ENCODE assay signal across 26 cellular contexts in genomic region chr17:61967729-61968128, GRCh38. TPM values are rescaled to one million over a fixed set of nuclear protein-coding genes. Genes with fewer than 3 reads are reported as not detected.
A peak's percentile ranks its signal among the peaks of the same experiment; 100 is the strongest.
DNase-seq lines count a peak whose midpoint lies in the region; ATAC-seq, FAIRE-seq and TF ChIP-seq lines count a peak whose summit lies in the region.
"Had no signal": no experiment of that assay in that cellular context is flagged by ENCODE, and none has a peak within 500 bp of the region (broad histone marks: within the 10 kb centered on the region; RNA-seq: fewer than 3 reads in every experiment).

No MANE protein-coding gene starts in this region.

- peaks cover 23% of the 10 kb centered on the region for H3K36me3 Mint-ChIP-seq in activated CD8-positive, alpha-beta T cell treated with anti-CD3 and anti-CD28 coated beads for 36 hours (ENCODE audit: low read depth)
- H3K36me3 Mint-ChIP-seq in activated CD8-positive, alpha-beta T cell treated with anti-CD3 and anti-CD28 coated beads, Interleukin-2, amount 10 ng/mL, durations not matched to agents 7 days and 5 days (ENCODE audit: low read depth), result peaks cover 38% of the 10 kb centered on the region
- H3K36me3 Mint-ChIP-seq: IgD-negative memory B cell had no signal

- no peak overlapping the region for H3K27ac ChIP-seq in mesenchymal stem cell (ENCODE audit: low read length, poor library complexity, severe bottlenecking)
- H3K27ac ChIP-seq in tibial artery, result no peak overlapping the region
- no peak overlapping the region for H3K27ac ChIP-seq in kidney (ENCODE audit: low read depth in 2 of 2, low read length in 2 of 2)
- H3K27ac ChIP-seq: 22Rv1, RWPE1 had no signal

- no peak overlapping the region for H3K4me2 ChIP-seq in mesenchymal stem cell (ENCODE audit: low read length, poor library complexity, severe bottlenecking)

- no peak overlapping the region for H2BK5ac ChIP-seq in mesenchymal stem cell (ENCODE audit: low read depth, low read length, poor library complexity, severe bottlenecking)

- whole genome bisulfite sequencing in mesenchymal stem cell, result 99% methylated on average over 2 of the region's 2 CpGs

- H2BK12ac ChIP-seq in mesenchymal stem cell (ENCODE audit: low read length in 2 of 2), result no peak overlapping the region

- H3K4me1 ChIP-seq in mesenchymal stem cell (ENCODE audit: control insufficient read depth, insufficient read depth, low read depth, low read length), result no peaks in the 10 kb centered on the region
- no peaks in the 10 kb centered on the region for H3K4me1 ChIP-seq in tibial artery
- H3K4me1 ChIP-seq in kidney (ENCODE audit: control insufficient read depth in 1 of 2, insufficient read depth in 1 of 2, low read depth in 1 of 2, low read length in 2 of 2), result no peaks in the 10 kb centered on the region

- no peaks in the 10 kb centered on the region for H3K9me3 Mint-ChIP-seq in activated CD8-positive, alpha-beta T cell treated with anti-CD3 and anti-CD28 coated beads for 36 hours
- H3K9me3 Mint-ChIP-seq in activated CD8-positive, alpha-beta T cell treated with anti-CD3 and anti-CD28 coated beads, Interleukin-2, amount 10 ng/mL, durations not matched to agents 7 days and 5 days (ENCODE audit: insufficient read depth), result no peaks in the 10 kb centered on the region
- H3K9me3 Mint-ChIP-seq: IgD-negative memory B cell had no signal

- CTCF ChIA-PET in activated CD8-positive, alpha-beta T cell treated with anti-CD3 and anti-CD28 coated beads for 36 hours (lab: Charles Lee), result no interaction called here
- CTCF ChIA-PET in activated CD8-positive, alpha-beta T cell treated with anti-CD3 and anti-CD28 coated beads, Interleukin-2, amount 10 ng/mL, durations not matched to agents 7 days and 5 days (lab: Charles Lee), result no interaction called here

- no peak overlapping the region for H2AFZ ChIP-seq in mesenchymal stem cell (ENCODE audit: low read depth, low read length)

- H3K4me1 Mint-ChIP-seq in activated CD8-positive, alpha-beta T cell treated with anti-CD3 and anti-CD28 coated beads for 36 hours (ENCODE audit: low read depth), result peaks cover 4% of the 10 kb centered on the region
- no peaks in the 10 kb centered on the region for H3K4me1 Mint-ChIP-seq in activated CD8-positive, alpha-beta T cell treated with anti-CD3 and anti-CD28 coated beads, Interleukin-2, amount 10 ng/mL, durations not matched to agents 7 days and 5 days (ENCODE audit: low read depth)

- no peak for TF ChIP-seq CTCF in activated CD8-positive, alpha-beta T cell treated with anti-CD3 and anti-CD28 coated beads for 36 hours (IDR thresholded peaks at IDR 0.05)
- no peak for TF ChIP-seq CTCF in tibial artery (IDR thresholded peaks at IDR 0.05)
- TF ChIP-seq CTCF in kidney (IDR thresholded peaks at IDR 0.05; ENCODE audit: borderline replicate concordance, extremely low read depth, insufficient read depth), result no peak

- no peak for ATAC-seq in activated CD8-positive, alpha-beta T cell treated with anti-CD3 and anti-CD28 coated beads for 36 hours
- ATAC-seq in activated CD8-positive, alpha-beta T cell treated with anti-CD3 and anti-CD28 coated beads, Interleukin-2, amount 10 ng/mL, durations not matched to agents 7 days and 5 days, result no peak
- ATAC-seq: GM12878, Panc1 had no signal

- peaks cover 31% of the 10 kb centered on the region for H3K79me1 ChIP-seq in mesenchymal stem cell (replicated peaks; ENCODE audit: low read length, poor library complexity, severe bottlenecking)

- H3K23ac ChIP-seq in mesenchymal stem cell (ENCODE audit: low read length in 2 of 2), result no peak overlapping the region

- POLR2A ChIA-PET in activated CD8-positive, alpha-beta T cell treated with anti-CD3 and anti-CD28 coated beads for 36 hours (lab: Charles Lee), result no interaction called here
- POLR2A ChIA-PET in activated CD8-positive, alpha-beta T cell treated with anti-CD3 and anti-CD28 coated beads, Interleukin-2, amount 10 ng/mL, durations not matched to agents 7 days and 5 days (lab: Charles Lee), result no interaction called here

- no peak for DNase-seq in activated CD8-positive, alpha-beta T cell treated with anti-CD3 and anti-CD28 coated beads for 36 hours
- no peak for DNase-seq in activated CD8-positive, alpha-beta T cell treated with anti-CD3 and anti-CD28 coated beads, Interleukin-2, amount 10 ng/mL, durations not matched to agents 7 days and 5 days
- DNase-seq in H54 (ENCODE audit: insufficient read length, low spot score) (no peak), amniotic epithelial cell (ENCODE audit: low read depth) (peak; percentile 34), mesenchymal stem cell (peak; percentile 52), tibial artery (no peak), kidney (no peak), NCI-H2171 (lab: John Stamatoyannopoulos, UW) (no peak)
- DNase-seq: ACHN, DMS53, GDM1, GOT3, HCEC 1CT, NCI-H1048, NCI-H1417, NCI-H1694, NCI-H2029 treated with DMSO at 0.1 percent for 48 hours, NCI-H2227 treated with DMSO at 0.1 percent for 48 hours, NCI-H526 treated with DMSO at 0.1 percent for 48 hours, SHP77 had no signal

- no peak overlapping the region for H2BK15ac ChIP-seq in mesenchymal stem cell (ENCODE audit: low read depth, poor library complexity, severe bottlenecking)

- H3K4me3 ChIP-seq in mesenchymal stem cell (ENCODE audit: insufficient read depth in 1 of 2, low read depth in 1 of 2, low read length in 2 of 2), result no peak overlapping the region
- no peak overlapping the region for H3K4me3 ChIP-seq in tibial artery
- H3K4me3 ChIP-seq in kidney (ENCODE audit: low read length in 2 of 2), result no peak overlapping the region
- H3K4me3 ChIP-seq: GM12878 had no signal

- H4K91ac ChIP-seq in mesenchymal stem cell (ENCODE audit: low read length), result no peak overlapping the region

- H3K4ac ChIP-seq in mesenchymal stem cell (ENCODE audit: low read depth in 1 of 2, low read length in 2 of 2), result no peak overlapping the region

- intact Hi-C loops in activated CD8-positive, alpha-beta T cell treated with anti-CD3 and anti-CD28 coated beads for 36 hours (cut with micrococcal nuclease), result no loop called here
- intact Hi-C loops in tibial artery (cut with DNase I; ENCODE audit: low total_unique reads) (no loop called here), kidney (cut with DNase I) (no loop called here)

- no peak overlapping the region for H3K4me3 Mint-ChIP-seq in activated CD8-positive, alpha-beta T cell treated with anti-CD3 and anti-CD28 coated beads for 36 hours
- H3K4me3 Mint-ChIP-seq in activated CD8-positive, alpha-beta T cell treated with anti-CD3 and anti-CD28 coated beads, Interleukin-2, amount 10 ng/mL, durations not matched to agents 7 days and 5 days, result no peak overlapping the region
- H3K4me3 Mint-ChIP-seq: IgD-negative memory B cell had no signal

- TF ChIP-seq POLR2A in H54 (IDR thresholded peaks at IDR 0.05; ENCODE audit: low read depth, low read length), result no peak

- no peak overlapping the region for H2BK120ac ChIP-seq in mesenchymal stem cell (ENCODE audit: low read depth, low read length)

- peak overlapping the region; percentile 14 for H3K27ac Mint-ChIP-seq in activated CD8-positive, alpha-beta T cell treated with anti-CD3 and anti-CD28 coated beads for 36 hours
- no peak overlapping the region for H3K27ac Mint-ChIP-seq in activated CD8-positive, alpha-beta T cell treated with anti-CD3 and anti-CD28 coated beads, Interleukin-2, amount 10 ng/mL, durations not matched to agents 7 days and 5 days
- H3K27ac Mint-ChIP-seq: IgD-negative memory B cell had no signal

- H2AK5ac ChIP-seq in mesenchymal stem cell (ENCODE audit: low read length, severe bottlenecking), result no peak overlapping the region

- no peaks in the 10 kb centered on the region for H3K27me3 ChIP-seq in mesenchymal stem cell (ENCODE audit: control insufficient read depth in 1 of 2, insufficient read depth in 1 of 2, low read length in 2 of 2)
- no peaks in the 10 kb centered on the region for H3K27me3 ChIP-seq in tibial artery

- no peaks in the 10 kb centered on the region for H3K9me3 ChIP-seq in mesenchymal stem cell (ENCODE audit: control insufficient read depth, low read length)
- no peaks in the 10 kb centered on the region for H3K9me3 ChIP-seq in tibial artery
- no peaks in the 10 kb centered on the region for H3K9me3 ChIP-seq in kidney (ENCODE audit: control insufficient read depth in 1 of 2, low read length in 2 of 2)

- no peak overlapping the region for H4K8ac ChIP-seq in mesenchymal stem cell (ENCODE audit: low read length)

- no peak overlapping the region for H3K18ac ChIP-seq in mesenchymal stem cell (ENCODE audit: low read depth in 1 of 2, low read length in 2 of 2)

- H3K14ac ChIP-seq in mesenchymal stem cell (ENCODE audit: low read length in 2 of 2), result no peak overlapping the region

- H3K27me3 Mint-ChIP-seq in activated CD8-positive, alpha-beta T cell treated with anti-CD3 and anti-CD28 coated beads for 36 hours, result no peaks in the 10 kb centered on the region
- no peaks in the 10 kb centered on the region for H3K27me3 Mint-ChIP-seq in activated CD8-positive, alpha-beta T cell treated with anti-CD3 and anti-CD28 coated beads, Interleukin-2, amount 10 ng/mL, durations not matched to agents 7 days and 5 days (ENCODE audit: low read depth)
- H3K27me3 Mint-ChIP-seq: IgD-negative memory B cell had no signal

- FAIRE-seq in H54 (lab: Jason Lieb, UNC) (peak; percentile 80), kidney (lab: Jason Lieb, UNC) (no peak)
- FAIRE-seq: D721Med, GM12878 had no signal

- H3K36me3 ChIP-seq in mesenchymal stem cell (ENCODE audit: control insufficient read depth in 1 of 2, insufficient read depth in 2 of 2, low read depth in 1 of 2, low read length in 2 of 2) (peaks cover 37 to 88% of the 10 kb centered on the region in 2 experiments), tibial artery (peaks cover 72 to 93% (median 78%) of the 10 kb centered on the region in 3 donors), kidney (ENCODE audit: control insufficient read depth in 1 of 2, insufficient read depth in 2 of 2, low read length in 2 of 2) (peaks cover 26 to 44% of the 10 kb centered on the region in 2 donors)

- H3K9ac ChIP-seq in mesenchymal stem cell (ENCODE audit: low read length) (no peak overlapping the region), kidney (ENCODE audit: low read length in 2 of 2) (no peak overlapping the region)

RNA-seq across cellular contexts. Expression of gene INTS2, which starts 39.9 kb away (rescaled TPM):
- 10 to 100 TPM; 30.7 to 33.5 TPM for total RNA-seq in activated CD8-positive, alpha-beta T cell treated with anti-CD3 and anti-CD28 coated beads for 36 hours
- total RNA-seq in activated CD8-positive, alpha-beta T cell treated with anti-CD3 and anti-CD28 coated beads, Interleukin-2, amount 10 ng/mL, durations not matched to agents 7 days and 5 days, result 10 to 100 TPM; 21.7 to 23.0 TPM
- polyA plus RNA-seq in mesenchymal stem cell (2013, experiment 1 of 2), result 4.1 TPM
- 4.2 TPM for polyA plus RNA-seq in mesenchymal stem cell (2013, experiment 2 of 2)
- 13.4 TPM for total RNA-seq in kidney
- polyA plus RNA-seq in kidney (ENCODE audit: insufficient read depth, low read depth, low replicate concordance), result 2.2 TPM

Comparison
In these comparisons a context has a peak if more than half of its experiments do, and no peak if none do; other contexts are left out.
1. DNase-seq: peak in amniotic epithelial cell (single experiment) and mesenchymal stem cell (single experiment); none in activated CD8-positive, alpha-beta T cell treated with anti-CD3 and anti-CD28 coated beads for 36 hours (single experiment), activated CD8-positive, alpha-beta T cell treated with anti-CD3 and anti-CD28 coated beads, Interleukin-2, amount 10 ng/mL, durations not matched to agents 7 days and 5 days (single experiment), H54 (single experiment), tibial artery (0 of 2), kidney (single experiment) and NCI-H2171 (single experiment).